In genomic region chr11:3057069-3057963, GRCh38 we compare ENCODE assay signal across 8 cellular contexts. TPM values are rescaled to one million over a fixed set of nuclear protein-coding genes. Genes with fewer than 3 reads are reported as not detected.
A peak's percentile ranks its signal among the peaks of the same experiment; 100 is the strongest.
DNase-seq lines count a peak whose midpoint lies in the region; ATAC-seq and TF ChIP-seq lines count a peak whose summit lies in the region.

CARS1 (minus strand) TSS chr11:3057423; CDS start chr11:3057367, 56 bp downstream.

- no peak for TF ChIP-seq CTCF in CD14-positive monocyte (IDR thresholded peaks at IDR 0.05)
- no peak for TF ChIP-seq CTCF in lower lobe of right lung (IDR thresholded peaks at IDR 0.05)

- H3K4me3 ChIP-seq in ectodermal cell (ENCODE audit: insufficient read depth, low read depth, low read length): peak within 1 kb of the TSS; percentile 62
- peak within 1 kb of the TSS; percentile 91 for H3K4me3 ChIP-seq in lower lobe of right lung

- peaks cover 33% of the 10 kb centered on the region for H3K4me1 Mint-ChIP-seq in CD14-positive monocyte
- H3K4me1 Mint-ChIP-seq in activated CD4-positive, alpha-beta memory T cell treated with anti-CD3 and anti-CD28 coated beads, Interleukin-2, amount 10 ng/mL, durations not matched to agents 7 days and 5 days: peaks cover 47% of the 10 kb centered on the region

- WGBS in ectodermal cell, 2 experiments: 1 to 2% methylated on average over 68 of the region's 68 CpGs

- peaks cover 2 to 7% (median 3%) of the 10 kb centered on the region in 3 donors for H3K27me3 Mint-ChIP-seq in CD14-positive monocyte (ENCODE audit: low read depth in 3 of 3)
- H3K27me3 Mint-ChIP-seq in activated CD4-positive, alpha-beta memory T cell treated with anti-CD3 and anti-CD28 coated beads, Interleukin-2, amount 10 ng/mL, durations not matched to agents 7 days and 5 days: peaks cover 4% of the 10 kb centered on the region

- H3K4me1 ChIP-seq in ectodermal cell (ENCODE audit: control insufficient read depth, insufficient read depth, low read length) (peaks cover 14% of the 10 kb centered on the region), lower lobe of right lung (peaks cover 23% of the 10 kb centered on the region)

- no peaks in the 10 kb centered on the region for H3K36me3 ChIP-seq in ectodermal cell (ENCODE audit: control insufficient read depth, insufficient read depth, low read length)
- H3K36me3 ChIP-seq in lower lobe of right lung: peaks cover 17% of the 10 kb centered on the region

- H3K36me3 Mint-ChIP-seq in CD14-positive monocyte: peaks cover 22 to 27% of the 10 kb centered on the region in 2 donors
- H3K36me3 Mint-ChIP-seq in activated CD4-positive, alpha-beta memory T cell treated with anti-CD3 and anti-CD28 coated beads, Interleukin-2, amount 10 ng/mL, durations not matched to agents 7 days and 5 days (ENCODE audit: low read depth): peaks cover 34% of the 10 kb centered on the region

- DNase-seq in CD14-positive monocyte (ENCODE audit: low spot score): peak; percentile 96
- peak; percentile 93 for DNase-seq in NCI-H82 (lab: John Stamatoyannopoulos, UW)
- peak; percentile 96 for DNase-seq in activated CD4-positive, alpha-beta memory T cell treated with anti-CD3 and anti-CD28 coated beads, Interleukin-2, amount 10 ng/mL, durations not matched to agents 7 days and 5 days
- peak; percentile 98 for DNase-seq in lower lobe of right lung
- peak; percentile 90 to 96 (median 91) for DNase-seq in stimulated activated CD4-positive, alpha-beta T cell treated with anti-CD3 and anti-CD28 coated beads, TNF-alpha, amount 100 ng/mL, for 24 hours (ENCODE audit: low read depth in 3 of 3)

- H3K4me3 Mint-ChIP-seq in CD14-positive monocyte: peak within 1 kb of the TSS; percentile 87
- peak within 1 kb of the TSS; percentile 81 for H3K4me3 Mint-ChIP-seq in activated CD4-positive, alpha-beta memory T cell treated with anti-CD3 and anti-CD28 coated beads, Interleukin-2, amount 10 ng/mL, durations not matched to agents 7 days and 5 days

- H3K27ac ChIP-seq in ectodermal cell (ENCODE audit: insufficient read depth, low read depth, low read length, poor library complexity, severe bottlenecking) (peak within 1 kb of the TSS; percentile 57), lower lobe of right lung (peak within 1 kb of the TSS; percentile 89)

- peaks cover 0 to 4% (median 0%) of the 10 kb centered on the region in 7 donors for H3K9me3 Mint-ChIP-seq in CD14-positive monocyte
- no peaks in the 10 kb centered on the region for H3K9me3 Mint-ChIP-seq in activated CD4-positive, alpha-beta memory T cell treated with anti-CD3 and anti-CD28 coated beads, Interleukin-2, amount 10 ng/mL, durations not matched to agents 7 days and 5 days

- ATAC-seq in GM19397 (IDR thresholded peaks at IDR 0.05; ENCODE audit: unreplicated experiment) (peak; percentile 96), HG03571 (IDR thresholded peaks at IDR 0.05; ENCODE audit: unreplicated experiment) (peak; percentile 96), lower lobe of right lung (peak; percentile 98 to 99)

- intact Hi-C loops in CD14-positive monocyte (cut with micrococcal nuclease): loop anchor here in 1 of 2 donors (2.0 kb wide), 1 partner anchor 67 kb away; no protein-coding TSS in a partner anchor
- intact Hi-C loops in lower lobe of right lung (cut with DNase I): no loop called here

- CTCF ChIA-PET in activated CD4-positive, alpha-beta memory T cell treated with anti-CD3 and anti-CD28 coated beads, Interleukin-2, amount 10 ng/mL, durations not matched to agents 7 days and 5 days (lab: Charles Lee): interaction anchor here (0.9 to 3.0 kb wide), 4 partner anchors 20 to 67 kb away, joined by 3 to 14 read pairs (median 10); no protein-coding TSS in a partner anchor

- H3K9me3 ChIP-seq in ectodermal cell (ENCODE audit: control insufficient read depth, low read length): no peaks in the 10 kb centered on the region
- no peaks in the 10 kb centered on the region for H3K9me3 ChIP-seq in lower lobe of right lung

- peak within 1 kb of the TSS; percentile 83 to 96 (median 86) for H3K27ac Mint-ChIP-seq in CD14-positive monocyte
- peak within 1 kb of the TSS; percentile 83 for H3K27ac Mint-ChIP-seq in activated CD4-positive, alpha-beta memory T cell treated with anti-CD3 and anti-CD28 coated beads, Interleukin-2, amount 10 ng/mL, durations not matched to agents 7 days and 5 days

- POLR2A ChIA-PET in activated CD4-positive, alpha-beta memory T cell treated with anti-CD3 and anti-CD28 coated beads, Interleukin-2, amount 10 ng/mL, durations not matched to agents 7 days and 5 days (lab: Charles Lee): interaction anchor here (0.6 to 2.0 kb wide), 15 partner anchors 8 to 321 kb away, joined by 3 to 14 read pairs (median 5); partner anchors contain the start of genes NAP1L4 and ZNF195

- no peaks in the 10 kb centered on the region for H3K27me3 ChIP-seq in ectodermal cell (ENCODE audit: control insufficient read depth, insufficient read depth, low read length, poor library complexity, severe bottlenecking)
- no peaks in the 10 kb centered on the region for H3K27me3 ChIP-seq in lower lobe of right lung (ENCODE audit: low read depth)

RNA-seq across cellular contexts. Expression of gene CARS1, which starts in this region (rescaled TPM):
- polyA plus RNA-seq in CD14-positive monocyte: 10 to 100 TPM; 30.9 to 35.7 TPM
- total RNA-seq in activated CD4-positive, alpha-beta memory T cell treated with anti-CD3 and anti-CD28 coated beads, Interleukin-2, amount 10 ng/mL, durations not matched to agents 7 days and 5 days: 100 to 1,000 TPM; 106 to 121 TPM
- polyA plus RNA-seq in ectodermal cell (2013, experiment 1 of 4): 37.7 TPM
- 49.8 TPM for polyA plus RNA-seq in ectodermal cell (2013, experiment 2 of 4)
- polyA plus RNA-seq in ectodermal cell (2013, experiment 3 of 4): 29.4 TPM
- 36.6 TPM for polyA plus RNA-seq in ectodermal cell (2013, experiment 4 of 4)
- 40.2 TPM for total RNA-seq in lower lobe of right lung

Comparison
In these comparisons a context has a peak if more than half of its experiments do, and no peak if none do; other contexts are left out.
1. Peak in every context shown above with its lines: DNase-seq, ATAC-seq, H3K4me3 ChIP-seq and H3K27ac ChIP-seq.